ENCODE assay signal across 22 cellular contexts in genomic region chr12:60872219-60872618, GRCh38.
DNase-seq lines count a peak whose midpoint lies in the region; ATAC-seq and TF ChIP-seq lines count a peak whose summit lies in the region.
"Had no signal": no experiment of that assay in that cellular context is flagged by ENCODE, and none has a peak within 500 bp of the region (broad histone marks: within the 10 kb centered on the region; RNA-seq: fewer than 3 reads in every experiment).

No MANE protein-coding gene starts in this region.

- H3K36me3 ChIP-seq in DND-41 (ENCODE audit: insufficient read depth, low read length): no peaks in the 10 kb centered on the region
- no peaks in the 10 kb centered on the region for H3K36me3 ChIP-seq in trophoblast cell (ENCODE audit: control insufficient read depth in 1 of 2, insufficient read depth in 2 of 2, low read length in 2 of 2)
- H3K36me3 ChIP-seq in hepatocyte (replicated peaks; ENCODE audit: insufficient read depth, low read depth): no peaks in the 10 kb centered on the region
- H3K36me3 ChIP-seq: BLaER1 treated with 17β-estradiol and CSF1 and Interleukin-3, amounts not matched to agents 10 nM and 100 nM; SJSA1 had no signal

- H3K4me3 ChIP-seq in DND-41 (ENCODE audit: low read depth in 1 of 2, low read length in 2 of 2) (no peak overlapping the region), trophoblast cell (ENCODE audit: low read depth, low read length) (no peak overlapping the region), hepatocyte (no peak overlapping the region)
- H3K4me3 ChIP-seq: A549; BLaER1 treated with 17β-estradiol and CSF1 and Interleukin-3, amounts not matched to agents 10 nM and 100 nM; GM12878; SJSA1 had no signal

- H3K9me2 ChIP-seq in hepatocyte (replicated peaks; ENCODE audit: insufficient read depth): no peaks in the 10 kb centered on the region

- H3K27me3 ChIP-seq in DND-41 (ENCODE audit: insufficient read depth, low read length, poor library complexity) (no peaks in the 10 kb centered on the region), trophoblast cell (ENCODE audit: insufficient read depth, low read length) (no peaks in the 10 kb centered on the region), hepatocyte (no peaks in the 10 kb centered on the region)
- H3K27me3 ChIP-seq: BLaER1 treated with 17β-estradiol and CSF1 and Interleukin-3, amounts not matched to agents 10 nM and 100 nM; SJSA1 had no signal

- no peak overlapping the region for H2BK120ac ChIP-seq in trophoblast cell (ENCODE audit: insufficient read depth, low read length, poor library complexity)

- peaks cover 10% of the 10 kb centered on the region for H3K4me1 ChIP-seq in DND-41 (ENCODE audit: insufficient read depth, low read length)
- no peaks in the 10 kb centered on the region for H3K4me1 ChIP-seq in trophoblast cell (ENCODE audit: control insufficient read depth in 1 of 2, insufficient read depth in 2 of 2, low read length in 2 of 2)
- H3K4me1 ChIP-seq in hepatocyte (ENCODE audit: insufficient read depth): no peaks in the 10 kb centered on the region
- H3K4me1 ChIP-seq: A549; BLaER1 treated with 17β-estradiol and CSF1 and Interleukin-3, amounts not matched to agents 10 nM and 100 nM; SJSA1 had no signal

- H3K79me2 ChIP-seq in DND-41 (ENCODE audit: insufficient read depth, low read length): no peaks in the 10 kb centered on the region
- no peaks in the 10 kb centered on the region for H3K79me2 ChIP-seq in trophoblast cell (ENCODE audit: control insufficient read depth, insufficient read depth, low read length, poor library complexity)
- H3K79me2 ChIP-seq in hepatocyte: no peaks in the 10 kb centered on the region

- H2AFZ ChIP-seq in DND-41 (ENCODE audit: low read depth, low read length) (peak overlapping the region; percentile 47; the same call in 1 of the 2 replicates), trophoblast cell (ENCODE audit: insufficient read depth, low read length, poor library complexity) (no peak overlapping the region), hepatocyte (no peak overlapping the region)

- WGBS in trophoblast cell (ENCODE audit: extremely low coverage, insufficient coverage, insufficient read length): no CpG with 5 or more reads among the region's 7 CpGs
- 78% methylated on average over 7 of the region's 7 CpGs for WGBS in hepatocyte (ENCODE audit: low lambda C conversion rate, missing lambda C conversion rate)

- no peak overlapping the region for H3K23ac ChIP-seq in trophoblast cell (ENCODE audit: low read length)

- H3K4ac ChIP-seq in trophoblast cell (ENCODE audit: low read depth, low read length): no peak overlapping the region

- H4K91ac ChIP-seq in trophoblast cell (ENCODE audit: low read depth, low read length): no peak overlapping the region

- no peak overlapping the region for H4K8ac ChIP-seq in trophoblast cell (ENCODE audit: low read depth, low read length)

- H3K27ac ChIP-seq in DND-41 (ENCODE audit: low read length) (no peak overlapping the region), trophoblast cell (ENCODE audit: low read depth, low read length) (no peak overlapping the region), hepatocyte (no peak overlapping the region)
- H3K27ac ChIP-seq: A549; BLaER1 treated with 17β-estradiol and CSF1 and Interleukin-3, amounts not matched to agents 10 nM and 100 nM; HL-60; SJSA1 had no signal

- H3K14ac ChIP-seq in trophoblast cell (ENCODE audit: low read length): no peak overlapping the region

- no peak overlapping the region for H3K9ac ChIP-seq in DND-41 (ENCODE audit: low read depth, low read length)
- H3K9ac ChIP-seq in trophoblast cell (ENCODE audit: low read length): peak overlapping the region; percentile 47
- H3K9ac ChIP-seq: BLaER1 treated with 17β-estradiol and CSF1 and Interleukin-3, amounts not matched to agents 10 nM and 100 nM had no signal

- H2BK5ac ChIP-seq in trophoblast cell (ENCODE audit: low read depth, low read length, poor library complexity): no peak overlapping the region

- H2AK5ac ChIP-seq in trophoblast cell (ENCODE audit: low read length): no peak overlapping the region

- H3K4me2 ChIP-seq in DND-41 (ENCODE audit: insufficient read depth, low read length): no peak overlapping the region
- H3K4me2 ChIP-seq in trophoblast cell (ENCODE audit: low read length): no peak overlapping the region
- no peak overlapping the region for H3K4me2 ChIP-seq in hepatocyte
- H3K4me2 ChIP-seq: A549; BLaER1 treated with 17β-estradiol and CSF1 and Interleukin-3, amounts not matched to agents 10 nM and 100 nM had no signal

- H3K18ac ChIP-seq in trophoblast cell (ENCODE audit: low read length): no peak overlapping the region

- no peaks in the 10 kb centered on the region for H4K20me1 ChIP-seq in DND-41 (ENCODE audit: insufficient read depth, low read length)
- H4K20me1 ChIP-seq in hepatocyte (ENCODE audit: insufficient read depth, poor library complexity, severe bottlenecking): no peaks in the 10 kb centered on the region
- H4K20me1 ChIP-seq: BLaER1 treated with 17β-estradiol and CSF1 and Interleukin-3, amounts not matched to agents 10 nM and 100 nM had no signal

- no peaks in the 10 kb centered on the region for H3K79me1 ChIP-seq in trophoblast cell (ENCODE audit: low read length)

- no peak for DNase-seq in DND-41
- DNase-seq in LHCN-M2 (ENCODE audit: low read depth): peak; percentile 38
- DNase-seq in islet precursor cell: peak; percentile 49
- DNase-seq in trophoblast cell: no peak
- DNase-seq in NCI-H1694 (lab: John Stamatoyannopoulos, UW): no peak
- DNase-seq in hepatocyte (ENCODE audit: low spot score): no peak
- DNase-seq: AML-193; CD4-positive, alpha-beta T cell; NCI-H1092 treated with DMSO at 0.1 percent for 48 hours; NCI-H1436; NCI-H187 treated with DMSO at 0.1 percent for 48 hours; NCI-H2107; NCI-H446; NCI-H524 treated with DMSO at 0.1 percent for 48 hours; NCI-H774; T-cell had no signal

- H3K9me3 ChIP-seq in DND-41 (ENCODE audit: insufficient read depth, low read length, severe bottlenecking): no peaks in the 10 kb centered on the region
- no peaks in the 10 kb centered on the region for H3K9me3 ChIP-seq in trophoblast cell (ENCODE audit: insufficient read depth, low read depth, low read length)
- no peaks in the 10 kb centered on the region for H3K9me3 ChIP-seq in hepatocyte (ENCODE audit: low read depth)
- H3K9me3 ChIP-seq: SJSA1 had no signal

- ATAC-seq in DND-41 (ENCODE audit: insufficient read depth, low read depth) (0 out of 3 replicates have a peak, but pooled peaks have one; percentile 5), HG02852 (IDR thresholded peaks at IDR 0.05; ENCODE audit: unreplicated experiment) (no peak)
- ATAC-seq: A549, GM12878, T-cell had no signal

- TF ChIP-seq CTCF in DND-41 (IDR thresholded peaks at IDR 0.05; ENCODE audit: borderline replicate concordance, extremely low read depth, low read length, poor library complexity, severe bottlenecking) (no peak), hepatocyte (IDR thresholded peaks at IDR 0.05; ENCODE audit: poor library complexity) (no peak)

- no peak overlapping the region for H2BK12ac ChIP-seq in trophoblast cell (ENCODE audit: low read length)

- H4K12ac ChIP-seq in trophoblast cell (ENCODE audit: low read depth, low read length): no peak overlapping the region

Comparison
In these comparisons a context has a peak if more than half of its experiments do, and no peak if none do; other contexts are left out.
1. DNase-seq: peak in LHCN-M2 (single experiment) and islet precursor cell (single experiment); none in DND-41 (single experiment), trophoblast cell (0 of 2), NCI-H1694 (single experiment) and hepatocyte (single experiment).